ENCODE assay signal across 21 cellular contexts in the genomic region with DNA sequence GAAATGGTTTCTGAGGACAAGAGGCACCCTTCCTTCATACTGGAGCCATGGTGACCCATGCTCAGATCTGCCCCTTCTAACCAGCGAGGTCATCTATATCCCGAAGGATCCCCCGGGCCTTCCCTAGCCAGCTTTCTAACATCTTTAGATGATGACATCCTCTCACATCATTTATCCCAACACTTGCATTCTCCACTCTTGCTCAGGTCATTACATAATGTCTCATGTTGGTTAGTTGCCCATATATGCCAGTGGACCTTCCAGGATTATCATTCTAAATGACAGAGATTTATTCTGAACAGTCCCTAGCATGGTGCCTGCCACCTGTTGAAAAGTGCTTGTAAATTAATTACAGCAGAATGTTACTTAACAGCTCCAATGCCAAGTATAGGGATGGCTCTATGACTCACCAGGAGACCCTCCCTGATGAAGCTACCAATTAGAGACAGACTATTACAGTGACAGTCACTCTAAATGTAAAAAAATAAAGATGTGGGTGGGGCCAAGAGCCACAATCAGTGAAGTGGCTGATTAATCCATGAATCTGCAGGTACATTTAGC.
"Had no signal": no experiment of that assay in that cellular context is flagged by ENCODE, and none has a peak within 500 bp of the region (broad histone marks: within the 10 kb centered on the region; RNA-seq: fewer than 3 reads in every experiment).

No MANE protein-coding gene starts in this region.

- H3K27ac ChIP-seq: hepatocyte, parathyroid adenoma, transverse colon had no signal

- H3K9me3 ChIP-seq: esophagus muscularis mucosa, suprapubic skin, transverse colon, uterus had no signal

- H3K27ac Mint-ChIP-seq: activated CD4-positive, alpha-beta memory T cell treated with anti-CD3 and anti-CD28 coated beads for 36 hours; activated CD4-positive, alpha-beta T cell treated with anti-CD3 and anti-CD28 coated beads for 36 hours; activated naive CD8-positive, alpha-beta T cell; activated T-helper 1 cell treated with anti-CD3 and anti-CD28 coated beads, Interleukin-12 subunit alpha, Interleukin-12 subunit beta, Interleukin-2, Interleukin-4 antibody, amounts not matched to agents 30 ng/mL and 10 ng/mL and 1 ng/mL, durations not matched to agents 14 hours and 24 hours and 36 hours; mesothelial cell of epicardium; stimulated activated naive CD8-positive, alpha-beta T cell treated with anti-CD3 and anti-CD28 coated beads, Interleukin-15, Interleukin-2, amounts not matched to agents 100 ng/mL and 50 ng/mL, for 24 hours; WTC11 had no signal

- H3K27me3 ChIP-seq: esophagus muscularis mucosa, hepatocyte, suprapubic skin, transverse colon, uterus had no signal

- H3K27me3 Mint-ChIP-seq: activated CD4-positive, alpha-beta T cell treated with anti-CD3 and anti-CD28 coated beads for 36 hours; activated naive CD8-positive, alpha-beta T cell; stimulated activated naive CD8-positive, alpha-beta T cell treated with anti-CD3 and anti-CD28 coated beads, Interleukin-15, Interleukin-2, amounts not matched to agents 100 ng/mL and 50 ng/mL, for 24 hours had no signal

- H2AFZ ChIP-seq: hepatocyte, parathyroid adenoma had no signal

- H3K4me3 ChIP-seq: esophagus muscularis mucosa, hepatocyte, lung, suprapubic skin, transverse colon, uterus had no signal

- FAIRE-seq: bronchial epithelial cell, islet of Langerhans, TTC549 had no signal

- H3K9me3 Mint-ChIP-seq: activated CD4-positive, alpha-beta memory T cell treated with anti-CD3 and anti-CD28 coated beads for 36 hours; activated T-helper 1 cell treated with anti-CD3 and anti-CD28 coated beads, Interleukin-12 subunit alpha, Interleukin-12 subunit beta, Interleukin-2, Interleukin-4 antibody, amounts not matched to agents 30 ng/mL and 10 ng/mL and 1 ng/mL, durations not matched to agents 14 hours and 24 hours and 36 hours; mesothelial cell of epicardium; nephron; stimulated activated naive CD8-positive, alpha-beta T cell treated with anti-CD3 and anti-CD28 coated beads, Interleukin-15, Interleukin-2, amounts not matched to agents 100 ng/mL and 50 ng/mL, for 24 hours; WTC11 had no signal

- H3K9ac ChIP-seq: parathyroid adenoma had no signal

- H3K36me3 ChIP-seq: esophagus muscularis mucosa, suprapubic skin, transverse colon, uterus had no signal

- ATAC-seq: activated CD4-positive, alpha-beta T cell treated with anti-CD3 and anti-CD28 coated beads for 36 hours; left colon; WTC11 had no signal

- H3K4me1 Mint-ChIP-seq: activated CD4-positive, alpha-beta T cell treated with anti-CD3 and anti-CD28 coated beads for 36 hours; WTC11 had no signal

- H3K4me2 ChIP-seq: hepatocyte had no signal

- H3K4me3 Mint-ChIP-seq: activated CD4-positive, alpha-beta memory T cell treated with anti-CD3 and anti-CD28 coated beads for 36 hours; activated CD4-positive, alpha-beta T cell treated with anti-CD3 and anti-CD28 coated beads for 36 hours; activated naive CD8-positive, alpha-beta T cell; activated T-helper 1 cell treated with anti-CD3 and anti-CD28 coated beads, Interleukin-12 subunit alpha, Interleukin-12 subunit beta, Interleukin-2, Interleukin-4 antibody, amounts not matched to agents 30 ng/mL and 10 ng/mL and 1 ng/mL, durations not matched to agents 14 hours and 24 hours and 36 hours; mesothelial cell of epicardium; nephron; stimulated activated naive CD8-positive, alpha-beta T cell treated with anti-CD3 and anti-CD28 coated beads, Interleukin-15, Interleukin-2, amounts not matched to agents 100 ng/mL and 50 ng/mL, for 24 hours; WTC11 had no signal

- DNase-seq: activated CD4-positive, alpha-beta memory T cell treated with anti-CD3 and anti-CD28 coated beads for 36 hours; activated CD4-positive, alpha-beta T cell treated with anti-CD3 and anti-CD28 coated beads for 36 hours; activated T-cell treated with anti-CD3 and anti-CD28 coated beads for 4 hours; effector CD4-positive, alpha-beta T cell; left colon; transverse colon; uterus had no signal

- H3K36me3 Mint-ChIP-seq: activated CD4-positive, alpha-beta memory T cell treated with anti-CD3 and anti-CD28 coated beads for 36 hours; activated naive CD8-positive, alpha-beta T cell; mesothelial cell of epicardium; WTC11 had no signal
